In genomic region chr14:39085933-39086332, GRCh38 we compare ENCODE assay signal across 19 cellular contexts. TPM values are rescaled to one million over a fixed set of nuclear protein-coding genes. Genes with fewer than 3 reads are reported as not detected.
A peak's percentile ranks its signal among the peaks of the same experiment; 100 is the strongest.
DNase-seq lines count a peak whose midpoint lies in the region; ATAC-seq and TF ChIP-seq lines count a peak whose summit lies in the region.
"Had no signal": no experiment of that assay in that cellular context is flagged by ENCODE, and none has a peak within 500 bp of the region (broad histone marks: within the 10 kb centered on the region; RNA-seq: fewer than 3 reads in every experiment).

No MANE protein-coding gene starts in this region.

- H3K9me3 ChIP-seq in fibroblast of lung (ENCODE audit: control insufficient read depth, insufficient read depth, low read depth, low read length) (no peaks in the 10 kb centered on the region), hepatocyte (ENCODE audit: low read depth) (no peaks in the 10 kb centered on the region), T-helper 17 cell (ENCODE audit: control insufficient read depth, low read length, poor library complexity, severe bottlenecking) (no peaks in the 10 kb centered on the region)
- H3K9me3 ChIP-seq: BLaER1, MG63, Peyer's patch had no signal

- H3K27me3 ChIP-seq in fibroblast of lung (ENCODE audit: control insufficient read depth, insufficient read depth, low read length): no peaks in the 10 kb centered on the region
- H3K27me3 ChIP-seq in hepatocyte: no peaks in the 10 kb centered on the region
- H3K27me3 ChIP-seq: BLaER1, MG63, Peyer's patch had no signal

- H3K4me3 ChIP-seq in fibroblast of lung (replicated peaks in 1 of 4; ENCODE audit: control extremely low read depth in 1 of 4, insufficient read depth in 1 of 4, low read depth in 3 of 4, low read length in 4 of 4) (no peak overlapping the region), hepatocyte (no peak overlapping the region)
- H3K4me3 ChIP-seq: BLaER1, GM23338, MG63, Peyer's patch, SK-N-MC had no signal

- H3K79me2 ChIP-seq in fibroblast of lung (ENCODE audit: control insufficient read depth, insufficient read depth, low read length): peaks cover 2% of the 10 kb centered on the region
- peaks cover 60% of the 10 kb centered on the region for H3K79me2 ChIP-seq in hepatocyte

- H3K27ac ChIP-seq in fibroblast of lung (ENCODE audit: insufficient read depth, low read length): no peak overlapping the region
- no peak overlapping the region for H3K27ac ChIP-seq in hepatocyte
- H3K27ac ChIP-seq: BLaER1, Peyer's patch, SK-N-MC had no signal

- ATAC-seq in T-helper 17 cell: no peak
- ATAC-seq: CD8-positive, alpha-beta T cell; GM23338; Right ventricle myocardium inferior; T-cell had no signal

- TF ChIP-seq CTCF in fibroblast of lung (conservative IDR thresholded peaks at IDR 0.05 in 1 of 2, IDR thresholded peaks at IDR 0.05 in 1 of 2; ENCODE audit: low read depth in 1 of 2, low read length in 2 of 2) (no peak), hepatocyte (IDR thresholded peaks at IDR 0.05; ENCODE audit: poor library complexity) (no peak)

- H3K4me3 Mint-ChIP-seq in T-helper 17 cell: no peak overlapping the region
- H3K4me3 Mint-ChIP-seq: CD8-positive, alpha-beta T cell; GM23338; T-cell had no signal

- H3K4me1 Mint-ChIP-seq in T-helper 17 cell: peaks cover 18% of the 10 kb centered on the region
- H3K4me1 Mint-ChIP-seq: GM23338 had no signal

- H3K36me3 Mint-ChIP-seq in T-helper 17 cell (ENCODE audit: low read depth): peaks cover 9% of the 10 kb centered on the region

- H4K20me1 ChIP-seq in fibroblast of lung (ENCODE audit: control insufficient read depth, extremely low read depth, insufficient read depth, low read length) (no peaks in the 10 kb centered on the region), hepatocyte (ENCODE audit: insufficient read depth, poor library complexity, severe bottlenecking) (peaks cover 9% of the 10 kb centered on the region)
- H4K20me1 ChIP-seq: BLaER1 had no signal

- H3K36me3 ChIP-seq in fibroblast of lung (ENCODE audit: control insufficient read depth, insufficient read depth, low read length) (peaks cover 17% of the 10 kb centered on the region), hepatocyte (replicated peaks; ENCODE audit: insufficient read depth, low read depth) (no peaks in the 10 kb centered on the region)

- WGBS in hepatocyte (ENCODE audit: low lambda C conversion rate, missing lambda C conversion rate): 85% methylated on average over 7 of the region's 7 CpGs

- H3K4me2 ChIP-seq in fibroblast of lung (ENCODE audit: extremely low read depth, insufficient read depth, low read length) (no peak overlapping the region), hepatocyte (no peak overlapping the region)
- H3K4me2 ChIP-seq: BLaER1, GM23338 had no signal

- H3K9ac ChIP-seq in fibroblast of lung (ENCODE audit: insufficient read depth, low read length): no peak overlapping the region
- H3K9ac ChIP-seq: BLaER1 had no signal

- peak; percentile 45 for DNase-seq in AG08396 (ENCODE audit: low spot score)
- DNase-seq in EL: peak; percentile 7
- peak; percentile 69 for DNase-seq in SW480 (ENCODE audit: low spot score)
- peak; percentile 33 to 53 for DNase-seq in fibroblast of lung (ENCODE audit: low read depth in 2 of 2)
- DNase-seq in dedifferentiated amniotic fluid mesenchymal stem cell (ENCODE audit: extremely low spot score): no peak
- DNase-seq in hepatocyte (ENCODE audit: low spot score): no peak
- DNase-seq in T-helper 17 cell: no peak
- no peak for DNase-seq in activated CD8-positive, alpha-beta memory T cell treated with anti-CD3 and anti-CD28 coated beads for 24 hours
- DNase-seq: ACHN; CD8-positive, alpha-beta T cell; MG63; NCI-H1105 treated with DMSO at 0.1 percent for 48 hours; NCI-H1694 treated with DMSO at 0.1 percent for 48 hours; Peyer's patch; T-cell had no signal

- H3K4me1 ChIP-seq in fibroblast of lung (ENCODE audit: control insufficient read depth, extremely low read depth, insufficient read depth, low read length) (no peaks in the 10 kb centered on the region), hepatocyte (ENCODE audit: insufficient read depth) (no peaks in the 10 kb centered on the region)
- H3K4me1 ChIP-seq: BLaER1, Peyer's patch had no signal

- H3K27me3 Mint-ChIP-seq in T-helper 17 cell: no peaks in the 10 kb centered on the region
- H3K27me3 Mint-ChIP-seq: T-cell had no signal

- H3K27ac Mint-ChIP-seq in T-helper 17 cell: no peak overlapping the region
- H3K27ac Mint-ChIP-seq: CD8-positive, alpha-beta T cell; GM23338; T-cell had no signal

- no peak overlapping the region for H2AFZ ChIP-seq in fibroblast of lung (ENCODE audit: low read length)
- no peak overlapping the region for H2AFZ ChIP-seq in hepatocyte
- H2AFZ ChIP-seq: GM23338 had no signal

- no peaks in the 10 kb centered on the region for H3K9me2 ChIP-seq in hepatocyte (replicated peaks; ENCODE audit: insufficient read depth)

RNA-seq across cellular contexts. Expression of gene SEC23A, which starts 17.1 kb away (rescaled TPM):
- total RNA-seq in fibroblast of lung (242 and 287 TPM in 2 replicates), hepatocyte (172 and 193 TPM in 2 replicates), T-helper 17 cell (10 to 100 TPM; 59.8 to 66.5 TPM)
- polyA plus RNA-seq in fibroblast of lung (192 and 271 TPM in 2 replicates), hepatocyte (81.5 and 99.8 TPM in 2 replicates)
- polyA plus RNA-seq in fibroblast of lung (2012): 138 and 201 TPM in 2 replicates
- polyA minus RNA-seq in fibroblast of lung (ENCODE audit: low replicate concordance): 146 and 190 TPM in 2 replicates

RNA-seq across cellular contexts. Expression of gene GEMIN2, which starts 28.2 kb away (rescaled TPM):
- total RNA-seq in fibroblast of lung (16.5 and 27.0 TPM in 2 replicates), hepatocyte (24.7 and 28.3 TPM in 2 replicates), T-helper 17 cell (10 to 100 TPM; 12.6 to 14.7 TPM)
- polyA plus RNA-seq in fibroblast of lung (14.3 and 17.3 TPM in 2 replicates), hepatocyte (9.0 and 12.4 TPM in 2 replicates)
- 6.0 and 6.8 TPM in 2 replicates for polyA plus RNA-seq in fibroblast of lung (2012)
- 0.78 TPM in 1 of 2 replicates, not detected in the other for polyA minus RNA-seq in fibroblast of lung (ENCODE audit: low replicate concordance)

Comparison
In these comparisons a context has a peak if more than half of its experiments do, and no peak if none do; other contexts are left out.
1. DNase-seq: peak in AG08396 (single experiment), EL (single experiment), SW480 (single experiment) and fibroblast of lung (2 of 2); none in dedifferentiated amniotic fluid mesenchymal stem cell (single experiment), hepatocyte (single experiment), T-helper 17 cell (0 of 3) and activated CD8-positive, alpha-beta memory T cell treated with anti-CD3 and anti-CD28 coated beads for 24 hours (single experiment).